Comparison of ENCODE assay signal across 13 cellular contexts in the genomic region with DNA sequence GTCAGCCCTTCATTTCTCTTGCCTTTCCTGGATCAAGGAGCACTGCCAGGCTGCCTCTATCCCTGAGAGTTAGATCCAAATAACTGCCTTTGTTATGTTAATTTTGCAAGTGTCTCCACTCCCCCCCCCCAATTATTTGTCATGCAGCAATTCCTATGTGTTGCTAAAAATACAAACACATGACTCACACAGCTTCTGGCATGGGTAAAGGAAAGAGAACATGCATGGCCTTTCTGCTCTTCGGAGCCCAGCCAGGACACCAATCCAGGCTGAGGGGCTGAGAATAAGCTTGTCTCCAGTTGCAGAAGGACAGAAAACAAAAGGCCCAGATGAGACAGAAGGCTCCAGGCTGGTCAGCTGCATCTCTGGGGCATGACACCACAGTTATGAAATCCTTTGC.
DNase-seq lines count a peak whose midpoint lies in the region; ATAC-seq and TF ChIP-seq lines count a peak whose summit lies in the region.
"Had no signal": no experiment of that assay in that cellular context is flagged by ENCODE, and none has a peak within 500 bp of the region (broad histone marks: within the 10 kb centered on the region; RNA-seq: fewer than 3 reads in every experiment).

No MANE protein-coding gene starts in this region.

- peaks cover 7% of the 10 kb centered on the region for H3K27me3 ChIP-seq in RWPE2 (ENCODE audit: insufficient read depth, poor library complexity, severe bottlenecking)

- no peak overlapping the region for H3K27ac ChIP-seq in RWPE2 (ENCODE audit: poor library complexity, severe bottlenecking)
- H3K27ac ChIP-seq: C4-2B, neutrophil had no signal

- ATAC-seq in RWPE2 (ENCODE audit: low read depth), result peak; percentile 50; the same call in 2 of the 3 replicates
- ATAC-seq in HG03280 (IDR thresholded peaks at IDR 0.05; ENCODE audit: unreplicated experiment), result no peak
- no peak for ATAC-seq in GM19463 (IDR thresholded peaks at IDR 0.05; ENCODE audit: unreplicated experiment)
- no peak for ATAC-seq in HG03139 (IDR thresholded peaks at IDR 0.05; ENCODE audit: unreplicated experiment)
- ATAC-seq: K562 had no signal

- H3K36me3 ChIP-seq in RWPE2 (ENCODE audit: low read depth), result no peaks in the 10 kb centered on the region
- H3K36me3 ChIP-seq: neutrophil had no signal

- DNase-seq in Daoy (ENCODE audit: low read depth) (peak; percentile 39), RWPE2 (ENCODE audit: low spot score) (no peak), fibroblast of pulmonary artery (ENCODE audit: low read depth) (peak; percentile 83), posterior vena cava (ENCODE audit: low spot score) (peak; percentile 87), T-helper 2 cell (no peak)
- DNase-seq: activated T-cell treated with anti-CD3 and anti-CD28 coated beads, Interleukin-2, amount 50 U/mL, for 48 hours; NCI-H524 had no signal

- H3K9me3 ChIP-seq in RWPE2 (ENCODE audit: severe bottlenecking), result no peaks in the 10 kb centered on the region
- H3K9me3 ChIP-seq: neutrophil had no signal

- intact Hi-C loops in posterior vena cava (cut with DNase I), result no loop called here

- no peaks in the 10 kb centered on the region for H3K4me1 ChIP-seq in RWPE2 (ENCODE audit: insufficient read depth, poor library complexity, severe bottlenecking)

- TF ChIP-seq CTCF in RWPE2 (IDR thresholded peaks at IDR 0.05; ENCODE audit: poor library complexity, severe bottlenecking), result no peak
- no peak for TF ChIP-seq CTCF in fibroblast of pulmonary artery (IDR thresholded peaks at IDR 0.05; ENCODE audit: low read length, missing control alignments)

- H3K4me3 ChIP-seq in RWPE2 (ENCODE audit: severe bottlenecking), result no peak overlapping the region
- no peak overlapping the region for H3K4me3 ChIP-seq in fibroblast of pulmonary artery (replicated peaks; ENCODE audit: low read depth, low read length)
- H3K4me3 ChIP-seq: K562 had no signal

Comparison
In these comparisons a context has a peak if more than half of its experiments do, and no peak if none do; other contexts are left out.
1. DNase-seq: peak in Daoy (single experiment), fibroblast of pulmonary artery (single experiment) and posterior vena cava (single experiment); none in RWPE2 (single experiment) and T-helper 2 cell (0 of 5).